Comparison of ENCODE assay signal across 24 cellular contexts in the genomic region with DNA sequence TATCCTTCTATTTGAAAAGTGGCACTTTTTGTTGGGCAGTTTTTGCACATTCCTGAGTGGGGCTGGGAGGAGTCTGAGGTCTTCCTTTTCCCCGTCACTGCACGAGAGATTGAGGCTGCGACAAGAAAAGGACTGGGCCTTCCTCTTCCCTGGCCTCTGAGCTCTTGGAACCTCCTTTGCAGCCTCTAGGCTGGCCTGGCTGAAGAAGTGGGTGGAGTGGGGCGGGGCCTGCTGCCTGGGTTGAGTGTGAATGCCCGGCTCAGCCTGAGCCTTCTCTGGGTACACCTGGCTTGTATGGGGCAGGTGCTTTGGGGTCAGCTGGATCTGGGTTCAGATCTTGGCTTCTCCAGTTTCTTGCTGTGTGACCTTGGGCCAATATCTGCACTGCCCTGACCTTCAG.
"Had no signal": no experiment of that assay in that cellular context is flagged by ENCODE, and none has a peak within 500 bp of the region (broad histone marks: within the 10 kb centered on the region; RNA-seq: fewer than 3 reads in every experiment).

No MANE protein-coding gene starts in this region.

- H3K9me3 Mint-ChIP-seq: activated CD4-positive, alpha-beta T cell treated with anti-CD3 and anti-CD28 coated beads, Interleukin-2, amount 10 ng/mL, durations not matched to agents 24 days and 14 days; activated CD8-positive, alpha-beta T cell treated with anti-CD3 and anti-CD28 coated beads for 36 hours; activated naive CD4-positive, alpha-beta T cell treated with anti-CD3 and anti-CD28 coated beads, Interleukin-2, amount 50 U/mL, for 24 hours; activated naive CD8-positive, alpha-beta T cell treated with anti-CD3 and anti-CD28 coated beads, Interleukin-2, amount 10 ng/mL, durations not matched to agents 7 days and 5 days; activated T-cell treated with anti-CD3 and anti-CD28 coated beads, Interleukin-2, amount 50 U/mL, for 72 hours; activated T-helper 17 cell treated with anti-CD3 and anti-CD28 coated beads, Interleukin-2, amount 50 U/mL, for 72 hours; central memory CD8-positive, alpha-beta T cell had no signal

- H3K27me3 ChIP-seq: ascending aorta, cardiac muscle cell, Peyer's patch had no signal

- H3K27me3 Mint-ChIP-seq: activated CD4-positive, alpha-beta T cell treated with anti-CD3 and anti-CD28 coated beads, Interleukin-2, amount 10 ng/mL, durations not matched to agents 24 days and 14 days; activated CD8-positive, alpha-beta T cell treated with anti-CD3 and anti-CD28 coated beads for 36 hours; activated naive CD4-positive, alpha-beta T cell treated with anti-CD3 and anti-CD28 coated beads, Interleukin-2, amount 50 U/mL, for 24 hours; activated naive CD8-positive, alpha-beta T cell treated with anti-CD3 and anti-CD28 coated beads, Interleukin-2, amount 10 ng/mL, durations not matched to agents 7 days and 5 days; activated T-helper 17 cell treated with anti-CD3 and anti-CD28 coated beads, Interleukin-2, amount 50 U/mL, for 72 hours; central memory CD8-positive, alpha-beta T cell had no signal

- H3K27ac Mint-ChIP-seq: activated CD4-positive, alpha-beta T cell treated with anti-CD3 and anti-CD28 coated beads, Interleukin-2, amount 10 ng/mL, durations not matched to agents 24 days and 14 days; activated CD8-positive, alpha-beta T cell treated with anti-CD3 and anti-CD28 coated beads for 36 hours; activated naive CD4-positive, alpha-beta T cell treated with anti-CD3 and anti-CD28 coated beads, Interleukin-2, amount 50 U/mL, for 24 hours; activated naive CD8-positive, alpha-beta T cell treated with anti-CD3 and anti-CD28 coated beads, Interleukin-2, amount 10 ng/mL, durations not matched to agents 7 days and 5 days; activated T-cell treated with anti-CD3 and anti-CD28 coated beads, Interleukin-2, amount 50 U/mL, for 72 hours had no signal

- H3K36me3 Mint-ChIP-seq: activated naive CD4-positive, alpha-beta T cell treated with anti-CD3 and anti-CD28 coated beads, Interleukin-2, amount 50 U/mL, for 24 hours; activated naive CD8-positive, alpha-beta T cell treated with anti-CD3 and anti-CD28 coated beads, Interleukin-2, amount 10 ng/mL, durations not matched to agents 7 days and 5 days had no signal

- H3K27ac ChIP-seq: ascending aorta, cardiac muscle cell, Peyer's patch had no signal

- H3K4me3 ChIP-seq: ascending aorta, cardiac muscle cell, Peyer's patch, SK-N-MC had no signal

- H3K4me1 ChIP-seq: ascending aorta had no signal

- H3K9me3 ChIP-seq: ascending aorta, Peyer's patch had no signal

- H3K4me1 Mint-ChIP-seq: activated naive CD4-positive, alpha-beta T cell treated with anti-CD3 and anti-CD28 coated beads, Interleukin-2, amount 50 U/mL, for 24 hours; activated T-helper 17 cell treated with anti-CD3 and anti-CD28 coated beads, Interleukin-2, amount 50 U/mL, for 72 hours; central memory CD8-positive, alpha-beta T cell had no signal

- DNase-seq: activated CD4-positive, alpha-beta T cell treated with anti-CD3 and anti-CD28 coated beads, Interleukin-2, amount 10 ng/mL, durations not matched to agents 24 days and 14 days; activated CD4-positive, alpha-beta T cell treated with anti-CD3 and anti-CD28 coated beads, Interleukin-2, amount 50 U/mL, for 4 hours; activated CD8-positive, alpha-beta T cell treated with anti-CD3 and anti-CD28 coated beads for 36 hours; activated effector memory CD4-positive, alpha-beta T cell treated with anti-CD3 and anti-CD28 coated beads, Interleukin-2, amount 50 U/mL, for 16 hours; activated naive CD4-positive, alpha-beta T cell; activated naive CD8-positive, alpha-beta T cell treated with anti-CD3 and anti-CD28 coated beads, Interleukin-2, amount 10 ng/mL, durations not matched to agents 7 days and 5 days; activated T-cell treated with anti-CD3 and anti-CD28 coated beads, Interleukin-2, amount 50 U/mL, for 1 hour; activated T-cell treated with anti-CD3 and anti-CD28 coated beads, Interleukin-2, amount 50 U/mL, for 72 hours; amygdala; NCI-H1092 treated with DMSO at 0.1 percent for 48 hours; NCI-H345; NCI-H524 treated with DMSO at 0.1 percent for 48 hours; NCI-H748 treated with DMSO at 0.1 percent for 48 hours; NK-92 treated with Interleukin-12 subunit alpha and Interleukin-12 subunit beta, amount 100 ng/mL, for 24 hours; PC-3; Peyer's patch; Right ventricle myocardium superior; T1000 had no signal

- ATAC-seq: activated CD8-positive, alpha-beta T cell treated with anti-CD3 and anti-CD28 coated beads for 36 hours; activated T-cell treated with anti-CD3 and anti-CD28 coated beads, Interleukin-2, amount 50 U/mL, for 72 hours; activated T-helper 17 cell treated with anti-CD3 and anti-CD28 coated beads, Interleukin-2, amount 50 U/mL, for 72 hours; PC-3 had no signal

- H3K4me3 Mint-ChIP-seq: activated CD4-positive, alpha-beta T cell treated with anti-CD3 and anti-CD28 coated beads, Interleukin-2, amount 10 ng/mL, durations not matched to agents 24 days and 14 days; activated CD8-positive, alpha-beta T cell treated with anti-CD3 and anti-CD28 coated beads for 36 hours; activated naive CD4-positive, alpha-beta T cell treated with anti-CD3 and anti-CD28 coated beads, Interleukin-2, amount 50 U/mL, for 24 hours; activated naive CD8-positive, alpha-beta T cell treated with anti-CD3 and anti-CD28 coated beads, Interleukin-2, amount 10 ng/mL, durations not matched to agents 7 days and 5 days; activated T-cell treated with anti-CD3 and anti-CD28 coated beads, Interleukin-2, amount 50 U/mL, for 72 hours; activated T-helper 17 cell treated with anti-CD3 and anti-CD28 coated beads, Interleukin-2, amount 50 U/mL, for 72 hours; central memory CD8-positive, alpha-beta T cell had no signal
